20 cellular contexts compared by ENCODE assay signal in genomic region chr6:143555582-143555981, GRCh38. TPM values are rescaled to one million over a fixed set of nuclear protein-coding genes. Genes with fewer than 3 reads are reported as not detected.
DNase-seq lines count a peak whose midpoint lies in the region; ATAC-seq, FAIRE-seq and TF ChIP-seq lines count a peak whose summit lies in the region.
"Had no signal": no experiment of that assay in that cellular context is flagged by ENCODE, and none has a peak within 500 bp of the region (broad histone marks: within the 10 kb centered on the region; RNA-seq: fewer than 3 reads in every experiment).

No MANE protein-coding gene starts in this region.

- peak overlapping the region; percentile 61 to 80 (median 75) for H3K4me3 Mint-ChIP-seq in CD4-positive, alpha-beta memory T cell
- H3K4me3 Mint-ChIP-seq in Caco-2 (ENCODE audit: unreplicated experiment), result peak overlapping the region; percentile 60
- H3K4me3 Mint-ChIP-seq in activated CD8-positive, alpha-beta T cell treated with anti-CD3 and anti-CD28 coated beads for 36 hours, result peak overlapping the region; percentile 61

- H3K27me3 Mint-ChIP-seq in CD4-positive, alpha-beta memory T cell, result no peaks in the 10 kb centered on the region
- H3K27me3 Mint-ChIP-seq in Caco-2 (ENCODE audit: insufficient read depth, unreplicated experiment), result no peaks in the 10 kb centered on the region
- H3K27me3 Mint-ChIP-seq in activated CD8-positive, alpha-beta T cell treated with anti-CD3 and anti-CD28 coated beads for 36 hours, result no peaks in the 10 kb centered on the region

- no peaks in the 10 kb centered on the region for H3K36me3 ChIP-seq in CD4-positive, alpha-beta memory T cell (ENCODE audit: insufficient read depth, low read length)
- H3K36me3 ChIP-seq in Caco-2 (ENCODE audit: control insufficient read depth, insufficient read depth, low read length), result no peaks in the 10 kb centered on the region
- H3K36me3 ChIP-seq: BE2C, tibial artery, WERI-Rb-1 had no signal

- peaks cover 57 to 89% (median 74%) of the 10 kb centered on the region in 4 donors for H3K4me1 Mint-ChIP-seq in CD4-positive, alpha-beta memory T cell
- peaks cover 32% of the 10 kb centered on the region for H3K4me1 Mint-ChIP-seq in Caco-2 (ENCODE audit: low read depth, unreplicated experiment)
- H3K4me1 Mint-ChIP-seq in activated CD8-positive, alpha-beta T cell treated with anti-CD3 and anti-CD28 coated beads for 36 hours (ENCODE audit: low read depth), result peaks cover 49% of the 10 kb centered on the region

- peak; percentile 49 for FAIRE-seq in islet of Langerhans (lab: Jason Lieb, UNC)
- FAIRE-seq: colon had no signal

- H3K27ac ChIP-seq in CD4-positive, alpha-beta memory T cell (ENCODE audit: low read depth, low read length), result peak overlapping the region; percentile 48
- H3K27ac ChIP-seq: epithelial cell of prostate, PC-9, tibial artery, WERI-Rb-1 had no signal

- peak overlapping the region in 1 of 2 donors; percentile 36 for H3K4me3 ChIP-seq in CD4-positive, alpha-beta memory T cell (ENCODE audit: low read length in 2 of 2)
- no peak overlapping the region for H3K4me3 ChIP-seq in Caco-2 (ENCODE audit: low read depth, low read length)
- H3K4me3 ChIP-seq: PC-9, tibial artery had no signal

- POLR2A ChIA-PET in CD4-positive, alpha-beta memory T cell (lab: Charles Lee; ENCODE audit: partially characterized antibody), result interaction anchor here (0.9 to 6.3 kb wide), 6 partner anchors 9 to 27 kb away, joined by 3 to 53 read pairs (median 4); no protein-coding TSS in a partner anchor
- POLR2A ChIA-PET in Caco-2 (lab: Charles Lee), result no interaction called here
- POLR2A ChIA-PET in activated CD8-positive, alpha-beta T cell treated with anti-CD3 and anti-CD28 coated beads for 36 hours (lab: Charles Lee), result no interaction called here

- H3K4me1 ChIP-seq in CD4-positive, alpha-beta memory T cell (ENCODE audit: insufficient read depth, low read length), result peaks cover 67% of the 10 kb centered on the region
- peaks cover 24% of the 10 kb centered on the region for H3K4me1 ChIP-seq in Caco-2
- H3K4me1 ChIP-seq: BE2C, tibial artery had no signal

- TF ChIP-seq CTCF in Caco-2 (IDR thresholded peaks at IDR 0.05; ENCODE audit: insufficient read depth in 1 of 2, low read depth in 1 of 2, low read length in 1 of 2, severe bottlenecking in 1 of 2, unreplicated experiment in 1 of 2), result no peak
- TF ChIP-seq CTCF in activated CD8-positive, alpha-beta T cell treated with anti-CD3 and anti-CD28 coated beads for 36 hours (IDR thresholded peaks at IDR 0.05), result no peak

- no TSS peak for BruUV-seq in Caco-2 (replicated peaks; lab: Mats Ljungman, UMichigan)

- DNase-seq in CD4-positive, alpha-beta memory T cell, result no peak
- DNase-seq in Caco-2 (no peak), superior temporal gyrus (ENCODE audit: extremely low spot score) (no peak)
- no peak for DNase-seq in activated CD8-positive, alpha-beta T cell treated with anti-CD3 and anti-CD28 coated beads for 36 hours
- DNase-seq in stimulated activated naive CD4-positive, alpha-beta T cell (lab: John Stamatoyannopoulos, UW), result no peak
- DNase-seq: activated CD8-positive, alpha-beta memory T cell treated with anti-CD3 and anti-CD28 coated beads, Interleukin-2, amount 50 U/mL, for 4 hours; anterior cingulate cortex; BE2C; DMS53; NCI-H1436 treated with DMSO at 0.1 percent for 48 hours; PC-9; stimulated activated CD4-positive, alpha-beta T cell treated with anti-CD3 and anti-CD28 coated beads, Interleukin-2, amount 100 ng/mL, for 48 hours; stimulated activated CD8-positive, alpha-beta memory T cell treated with anti-CD3 and anti-CD28 coated beads, Interleukin-4, amount 100 ng/mL, for 48 hours; tibial artery; WERI-Rb-1 had no signal

- H3K9me3 Mint-ChIP-seq in CD4-positive, alpha-beta memory T cell, result no peaks in the 10 kb centered on the region
- H3K9me3 Mint-ChIP-seq in Caco-2 (ENCODE audit: unreplicated experiment), result no peaks in the 10 kb centered on the region
- H3K9me3 Mint-ChIP-seq in activated CD8-positive, alpha-beta T cell treated with anti-CD3 and anti-CD28 coated beads for 36 hours, result no peaks in the 10 kb centered on the region

- peaks cover 11 to 23% of the 10 kb centered on the region in 2 donors for H3K36me3 Mint-ChIP-seq in CD4-positive, alpha-beta memory T cell
- H3K36me3 Mint-ChIP-seq in Caco-2 (ENCODE audit: insufficient read depth, unreplicated experiment), result peaks cover 6% of the 10 kb centered on the region
- no peaks in the 10 kb centered on the region for H3K36me3 Mint-ChIP-seq in activated CD8-positive, alpha-beta T cell treated with anti-CD3 and anti-CD28 coated beads for 36 hours (ENCODE audit: low read depth)

- H3K27me3 ChIP-seq in CD4-positive, alpha-beta memory T cell (ENCODE audit: insufficient read depth, low read length), result no peaks in the 10 kb centered on the region
- no peaks in the 10 kb centered on the region for H3K27me3 ChIP-seq in Caco-2 (replicated peaks; ENCODE audit: control insufficient read depth, insufficient read depth, low read length)
- H3K27me3 ChIP-seq: BE2C, tibial artery had no signal

- H3K27ac Mint-ChIP-seq in CD4-positive, alpha-beta memory T cell, result peak overlapping the region; percentile 44 to 94 (median 77)
- peak overlapping the region; percentile 34 for H3K27ac Mint-ChIP-seq in Caco-2 (ENCODE audit: unreplicated experiment)
- peak overlapping the region; percentile 67 for H3K27ac Mint-ChIP-seq in activated CD8-positive, alpha-beta T cell treated with anti-CD3 and anti-CD28 coated beads for 36 hours

- intact Hi-C loops in CD4-positive, alpha-beta memory T cell (cut with micrococcal nuclease), result no loop called here
- intact Hi-C loops in Caco-2 (cut with micrococcal nuclease; ENCODE audit: unreplicated experiment), result no loop called here
- intact Hi-C loops in activated CD8-positive, alpha-beta T cell treated with anti-CD3 and anti-CD28 coated beads for 36 hours (cut with micrococcal nuclease), result no loop called here

- CTCF ChIA-PET in CD4-positive, alpha-beta memory T cell (lab: Charles Lee; ENCODE audit: partially characterized antibody), result interaction anchor here (0.9 to 1.7 kb wide), 7 partner anchors 13 to 385 kb away, joined by 3 to 8 read pairs (median 4); no protein-coding TSS in a partner anchor
- CTCF ChIA-PET in Caco-2 (lab: Charles Lee), result no interaction called here
- CTCF ChIA-PET in activated CD8-positive, alpha-beta T cell treated with anti-CD3 and anti-CD28 coated beads for 36 hours (lab: Charles Lee), result interaction anchor here (0.7 to 1.4 kb wide), 5 partner anchors 10 to 384 kb away, joined by 3 to 4 read pairs (median 3); no protein-coding TSS in a partner anchor

- no peak for ATAC-seq in activated CD8-positive, alpha-beta T cell treated with anti-CD3 and anti-CD28 coated beads for 36 hours
- ATAC-seq in GM21447 (IDR thresholded peaks at IDR 0.05; ENCODE audit: unreplicated experiment), result no peak
- ATAC-seq: sciatic nerve had no signal

- H3K9me3 ChIP-seq in CD4-positive, alpha-beta memory T cell (ENCODE audit: control insufficient read depth in 1 of 2, low read length in 2 of 2), result no peaks in the 10 kb centered on the region
- no peaks in the 10 kb centered on the region for H3K9me3 ChIP-seq in Caco-2
- H3K9me3 ChIP-seq: BE2C, tibial artery had no signal

RNA-seq across cellular contexts. Expression of gene FUCA2, which starts 44.1 kb away (rescaled TPM):
- total RNA-seq in CD4-positive, alpha-beta memory T cell, result 10 to 100 TPM; 10.6 to 11.4 TPM
- 10 to 100 TPM; 12.2 to 26.3 TPM for polyA plus RNA-seq in CD4-positive, alpha-beta memory T cell
- 102 and 119 TPM in 2 replicates for total RNA-seq in Caco-2 (2022)
- total RNA-seq in activated CD8-positive, alpha-beta T cell treated with anti-CD3 and anti-CD28 coated beads for 36 hours, result 1 to 10 TPM; 6.6 to 8.5 TPM
